8 cellular contexts compared by ENCODE assay signal in the genomic region with DNA sequence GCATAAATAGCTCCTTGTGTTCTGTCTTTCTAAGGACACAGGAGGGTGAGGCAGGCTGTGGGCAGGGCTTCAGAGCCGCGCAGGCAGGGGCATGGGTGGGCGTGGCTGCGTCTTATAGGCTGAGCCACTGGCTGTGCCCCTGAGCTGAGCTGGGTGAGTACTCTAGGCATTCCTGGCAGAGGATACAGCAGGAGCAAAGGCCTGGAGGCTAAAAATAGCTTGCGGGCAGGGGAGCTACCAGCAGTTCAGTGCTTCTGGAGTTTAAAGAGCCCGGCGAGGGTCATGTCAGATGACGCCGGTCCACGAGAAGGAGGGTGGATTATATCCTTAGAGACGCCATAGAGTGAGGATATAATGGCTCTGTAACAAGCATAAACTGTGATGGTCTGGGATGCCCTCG. TPM values are rescaled to one million over a fixed set of nuclear protein-coding genes. Genes with fewer than 3 reads are reported as not detected.
DNase-seq lines count a peak whose midpoint lies in the region; ATAC-seq and TF ChIP-seq lines count a peak whose summit lies in the region.

No MANE protein-coding gene starts in this region.

- peak overlapping the region; percentile 44 for H3K4me3 ChIP-seq in BE2C (ENCODE audit: low read depth, low read length)

- 0 out of 2 replicates have a peak, but pooled peaks cover 2% of the 10 kb centered on the region for H3K9me3 ChIP-seq in BE2C

- H3K4me1 ChIP-seq in BE2C, result no peaks in the 10 kb centered on the region

- ATAC-seq in HG03571 (IDR thresholded peaks at IDR 0.05; ENCODE audit: unreplicated experiment), result no peak

- TF ChIP-seq CTCF in BE2C (IDR thresholded peaks at IDR 0.05; ENCODE audit: low read depth, low read length) (no peak), GM10266 (IDR thresholded peaks at IDR 0.05; ENCODE audit: control insufficient read depth, insufficient read depth, low read depth, missing control alignments) (no peak)

- no peaks in the 10 kb centered on the region for H3K27me3 ChIP-seq in BE2C

- no peaks in the 10 kb centered on the region for H3K36me3 ChIP-seq in BE2C

- DNase-seq in BE2C (peak; percentile 77), NCI-H460 (ENCODE audit: extremely low read depth, low read depth) (peak; percentile 31), epidermal melanocyte (ENCODE audit: insufficient read length, low spot score) (peak; percentile 50), medulla oblongata (ENCODE audit: extremely low spot score) (peak; percentile 34), KG1 (lab: John Stamatoyannopoulos, UW) (no peak), OCI-M2 (lab: John Stamatoyannopoulos, UW; ENCODE audit: unreplicated experiment) (no peak), GM10266 (ENCODE audit: extremely low spot score) (no peak)

RNA-seq across cellular contexts. Expression of a gene that starts 31.5 kb away (rescaled TPM):
- 187 TPM for polyA plus RNA-seq in BE2C (2012; ENCODE audit: insufficient read depth, insufficient read length, low read depth)
- 506 and 548 TPM in 2 replicates for total RNA-seq in NCI-H460 (2014; rRNA removed; shearing (Covaris generic))
- 485 and 540 TPM in 2 replicates for polyA plus RNA-seq in NCI-H460 (2014; cell fraction: nucleus; rRNA removed)

Comparison
In these comparisons a context has a peak if more than half of its experiments do, and no peak if none do; other contexts are left out.
1. DNase-seq: peak in BE2C (single experiment), NCI-H460 (single experiment), epidermal melanocyte (single experiment) and medulla oblongata (single experiment); none in KG1 (single experiment), OCI-M2 (single experiment) and GM10266 (single experiment).